In the genomic region with DNA sequence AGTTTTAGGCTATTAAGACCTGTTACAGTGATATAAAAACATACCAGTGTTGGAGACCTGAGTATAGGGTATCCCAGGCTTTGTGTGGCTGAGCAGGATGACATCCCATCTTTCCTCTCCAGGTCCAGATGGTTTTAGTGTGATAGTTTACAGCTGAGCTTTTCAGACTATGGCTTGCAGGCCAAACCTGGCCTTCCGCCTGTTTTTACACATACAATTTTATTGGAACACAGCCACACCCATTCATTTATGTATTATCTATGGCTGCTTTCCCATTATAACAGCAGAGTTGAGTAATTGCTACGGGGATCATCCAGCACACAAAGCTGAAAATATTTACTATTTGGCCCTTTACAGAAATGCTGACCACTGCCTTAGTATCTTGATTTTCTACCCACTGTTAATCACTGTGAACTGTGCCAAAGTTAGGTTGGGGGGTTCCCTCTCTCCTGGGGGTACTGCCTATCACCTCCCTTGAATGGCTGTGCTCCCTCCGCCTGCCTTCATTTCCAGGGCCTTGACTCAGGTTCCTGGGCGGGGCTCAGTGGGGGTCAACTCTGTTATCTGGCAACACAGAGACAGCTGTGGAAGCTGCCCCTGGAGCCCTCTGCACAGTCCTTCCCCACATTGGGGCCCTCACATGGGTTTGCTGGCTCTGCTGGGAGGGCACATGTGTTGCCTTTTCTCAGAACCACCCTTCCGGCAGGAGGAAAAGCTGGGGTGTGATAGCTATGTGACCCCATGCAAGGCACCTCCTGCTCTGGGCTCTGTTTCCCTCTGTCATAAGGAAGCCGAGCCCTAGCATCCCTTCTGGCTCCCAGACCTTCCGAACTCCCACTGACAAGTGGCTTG, we compare ENCODE assay signal across 9 cellular contexts.
A peak's percentile ranks its signal among the peaks of the same experiment; 100 is the strongest.
DNase-seq lines count a peak whose midpoint lies in the region; ATAC-seq and TF ChIP-seq lines count a peak whose summit lies in the region.
"Had no signal": no experiment of that assay in that cellular context is flagged by ENCODE, and none has a peak within 500 bp of the region (broad histone marks: within the 10 kb centered on the region; RNA-seq: fewer than 3 reads in every experiment).

No MANE protein-coding gene starts in this region.

- TF ChIP-seq CTCF in neutrophil (IDR thresholded peaks at IDR 0.05), result no peak

- no peaks in the 10 kb centered on the region for H3K36me3 ChIP-seq in neutrophil

- H3K9me3 ChIP-seq in neutrophil, result no peaks in the 10 kb centered on the region

- peak overlapping the region; percentile 50 to 54 for H3K4me3 ChIP-seq in neutrophil (ENCODE audit: low read depth in 1 of 2, low read length in 1 of 2)
- H3K4me3 ChIP-seq: GM12878 had no signal

- peaks cover 99 to 100% of the 10 kb centered on the region in 2 experiments for H3K4me1 ChIP-seq in neutrophil (ENCODE audit: control insufficient read depth in 1 of 2, insufficient read depth in 1 of 2, low read depth in 1 of 2, low read length in 1 of 2)

- no peak for ATAC-seq in GM18873 (IDR thresholded peaks at IDR 0.05; ENCODE audit: low FRiP score, unreplicated experiment)
- ATAC-seq: GM12878 had no signal

- peak; percentile 97 for DNase-seq in CMK (ENCODE audit: low read depth)
- peak; percentile 87 for DNase-seq in UCSD-AML1 (lab: John Stamatoyannopoulos, UW; ENCODE audit: unreplicated experiment)
- DNase-seq in fibroblast of gingiva (ENCODE audit: low read depth), result peak; percentile 90
- no peak for DNase-seq in NCI-H2196 treated with DMSO at 0.1 percent for 48 hours (lab: John Stamatoyannopoulos, UW; ENCODE audit: unreplicated experiment)
- DNase-seq in central memory CD4-positive, alpha-beta T cell, result no peak
- no peak for DNase-seq in AG08395 (ENCODE audit: low spot score)

- H3K27me3 ChIP-seq in neutrophil, result no peaks in the 10 kb centered on the region

- peak overlapping the region; percentile 96 for H3K27ac ChIP-seq in neutrophil

Comparison
In these comparisons a context has a peak if more than half of its experiments do, and no peak if none do; other contexts are left out.
1. DNase-seq: peak in CMK (single experiment), UCSD-AML1 (single experiment) and fibroblast of gingiva (single experiment); none in NCI-H2196 treated with DMSO at 0.1 percent for 48 hours (single experiment), central memory CD4-positive, alpha-beta T cell (single experiment) and AG08395 (single experiment).